ENCODE assay signal across 8 cellular contexts in genomic region chr16:66478733-66479511, GRCh38. TPM values are rescaled to one million over a fixed set of nuclear protein-coding genes. Genes with fewer than 3 reads are reported as not detected.
DNase-seq lines count a peak whose midpoint lies in the region; ATAC-seq and TF ChIP-seq lines count a peak whose summit lies in the region.

No MANE protein-coding gene starts in this region.

- no peaks in the 10 kb centered on the region for H3K9me3 Mint-ChIP-seq in activated T-helper 1 cell treated with anti-CD3 and anti-CD28 coated beads, Interleukin-12 subunit alpha, Interleukin-12 subunit beta, Interleukin-2, Interleukin-4 antibody, amounts not matched to agents 30 ng/mL and 10 ng/mL and 1 ng/mL, durations not matched to agents 14 hours and 24 hours and 36 hours
- H3K9me3 Mint-ChIP-seq in osteocyte (ENCODE audit: unreplicated experiment) (no peaks in the 10 kb centered on the region), type B pancreatic cell (no peaks in the 10 kb centered on the region)

- TF ChIP-seq CTCF in A673 (conservative IDR thresholded peaks at IDR 0.05; ENCODE audit: low read depth, low read length), result peak; percentile 69
- TF ChIP-seq CTCF in foreskin keratinocyte (conservative IDR thresholded peaks at IDR 0.05), result peak; percentile 77
- peak; percentile 67 for TF ChIP-seq CTCF in osteocyte (IDR thresholded peaks at IDR 0.05)
- peak; percentile 73 for TF ChIP-seq CTCF in type B pancreatic cell (conservative IDR thresholded peaks at IDR 0.05)

- H3K27me3 ChIP-seq in A673 (replicated peaks; ENCODE audit: insufficient read depth, low read depth, low read length, poor library complexity) (no peaks in the 10 kb centered on the region), foreskin keratinocyte (peaks cover 7% of the 10 kb centered on the region)

- no peak overlapping the region for H3K4me3 ChIP-seq in A673 (ENCODE audit: low read depth, low read length, poor library complexity, severe bottlenecking)

- peak; percentile 71 for DNase-seq in A673 (ENCODE audit: low spot score)
- DNase-seq in RKO (ENCODE audit: low spot score), result peak; percentile 42
- DNase-seq in activated T-helper 1 cell treated with anti-CD3 and anti-CD28 coated beads, Interleukin-12 subunit alpha, Interleukin-12 subunit beta, Interleukin-2, Interleukin-4 antibody, amounts not matched to agents 30 ng/mL and 10 ng/mL and 1 ng/mL, durations not matched to agents 14 hours and 24 hours and 36 hours (ENCODE audit: low spot score), result peak; percentile 73
- DNase-seq in foreskin keratinocyte, result peak; percentile 49 to 70
- DNase-seq in osteocyte (ENCODE audit: extremely low spot score, unreplicated experiment), result peak; percentile 84
- peak; percentile 62 for DNase-seq in type B pancreatic cell (ENCODE audit: extremely low spot score, unreplicated experiment)

- no peaks in the 10 kb centered on the region for H3K36me3 Mint-ChIP-seq in activated T-helper 1 cell treated with anti-CD3 and anti-CD28 coated beads, Interleukin-12 subunit alpha, Interleukin-12 subunit beta, Interleukin-2, Interleukin-4 antibody, amounts not matched to agents 30 ng/mL and 10 ng/mL and 1 ng/mL, durations not matched to agents 14 hours and 24 hours and 36 hours (ENCODE audit: low read depth)
- H3K36me3 Mint-ChIP-seq in osteocyte (ENCODE audit: unreplicated experiment), result no peaks in the 10 kb centered on the region
- H3K36me3 Mint-ChIP-seq in type B pancreatic cell, result no peaks in the 10 kb centered on the region

- intact Hi-C loops in A673 (cut with micrococcal nuclease; ENCODE audit: unreplicated experiment), result no loop called here
- intact Hi-C loops in activated T-helper 1 cell treated with anti-CD3 and anti-CD28 coated beads, Interleukin-12 subunit alpha, Interleukin-12 subunit beta, Interleukin-2, Interleukin-4 antibody, amounts not matched to agents 30 ng/mL and 10 ng/mL and 1 ng/mL, durations not matched to agents 14 hours and 24 hours and 36 hours (cut with micrococcal nuclease), result loop anchor here (1.0 kb wide), 5 partner anchors 37 to 126 kb away; partner anchors contain the start of gene CKLF

- BruUV-seq in A673 (replicated peaks; lab: Mats Ljungman, UMichigan), result no TSS peak

- H3K27ac ChIP-seq in A673 (ENCODE audit: low read depth, low read length, poor library complexity, severe bottlenecking), result no peak overlapping the region
- H3K27ac ChIP-seq in foreskin keratinocyte, result peak overlapping the region; percentile 33

- no peaks in the 10 kb centered on the region for H3K27me3 Mint-ChIP-seq in activated T-helper 1 cell treated with anti-CD3 and anti-CD28 coated beads, Interleukin-12 subunit alpha, Interleukin-12 subunit beta, Interleukin-2, Interleukin-4 antibody, amounts not matched to agents 30 ng/mL and 10 ng/mL and 1 ng/mL, durations not matched to agents 14 hours and 24 hours and 36 hours (ENCODE audit: insufficient read depth)
- H3K27me3 Mint-ChIP-seq in osteocyte (ENCODE audit: unreplicated experiment) (peaks cover 18% of the 10 kb centered on the region), type B pancreatic cell (peaks cover 9% of the 10 kb centered on the region)

- no peaks in the 10 kb centered on the region for H3K36me3 ChIP-seq in A673 (ENCODE audit: insufficient read depth, low read length, poor library complexity, severe bottlenecking)

- ATAC-seq in GM18499 (IDR thresholded peaks at IDR 0.05; ENCODE audit: insufficient read depth, unreplicated experiment), result peak; percentile 53
- ATAC-seq in HG03159 (IDR thresholded peaks at IDR 0.05; ENCODE audit: unreplicated experiment), result peak; percentile 62
- peak; percentile 87 for ATAC-seq in foreskin keratinocyte

- H3K4me1 Mint-ChIP-seq in activated T-helper 1 cell treated with anti-CD3 and anti-CD28 coated beads, Interleukin-12 subunit alpha, Interleukin-12 subunit beta, Interleukin-2, Interleukin-4 antibody, amounts not matched to agents 30 ng/mL and 10 ng/mL and 1 ng/mL, durations not matched to agents 14 hours and 24 hours and 36 hours (ENCODE audit: low read depth), result peaks cover 57% of the 10 kb centered on the region
- H3K4me1 Mint-ChIP-seq in osteocyte (ENCODE audit: unreplicated experiment), result peaks cover 5% of the 10 kb centered on the region
- peaks cover 26% of the 10 kb centered on the region for H3K4me1 Mint-ChIP-seq in type B pancreatic cell (ENCODE audit: unreplicated experiment)

- CTCF ChIA-PET in A673 (lab: Charles Lee), result interaction anchor here (1.1 kb wide), 1 partner anchor 72 kb away, joined by 3 read pairs; no protein-coding TSS in a partner anchor

- H3K9me3 ChIP-seq in A673 (ENCODE audit: low read depth, low read length, poor library complexity, severe bottlenecking), result no peaks in the 10 kb centered on the region

- H3K4me1 ChIP-seq in A673 (ENCODE audit: insufficient read depth, low read length, poor library complexity, severe bottlenecking) (no peaks in the 10 kb centered on the region), foreskin keratinocyte (peaks cover 11% of the 10 kb centered on the region)

- peak overlapping the region; percentile 21 for H3K27ac Mint-ChIP-seq in activated T-helper 1 cell treated with anti-CD3 and anti-CD28 coated beads, Interleukin-12 subunit alpha, Interleukin-12 subunit beta, Interleukin-2, Interleukin-4 antibody, amounts not matched to agents 30 ng/mL and 10 ng/mL and 1 ng/mL, durations not matched to agents 14 hours and 24 hours and 36 hours
- H3K27ac Mint-ChIP-seq in osteocyte (ENCODE audit: unreplicated experiment) (no peak overlapping the region), type B pancreatic cell (no peak overlapping the region)

- H3K4me3 Mint-ChIP-seq in activated T-helper 1 cell treated with anti-CD3 and anti-CD28 coated beads, Interleukin-12 subunit alpha, Interleukin-12 subunit beta, Interleukin-2, Interleukin-4 antibody, amounts not matched to agents 30 ng/mL and 10 ng/mL and 1 ng/mL, durations not matched to agents 14 hours and 24 hours and 36 hours, result no peak overlapping the region
- H3K4me3 Mint-ChIP-seq in osteocyte (ENCODE audit: unreplicated experiment), result no peak overlapping the region
- H3K4me3 Mint-ChIP-seq in type B pancreatic cell, result no peak overlapping the region

- POLR2A ChIA-PET in A673 (lab: Charles Lee; ENCODE audit: low non-redundant PET), result no interaction called here

RNA-seq across cellular contexts. Expression of gene BEAN1, which starts 51.8 kb away (rescaled TPM):
- total RNA-seq in A673 (2021) (not detected in 2 replicates), foreskin keratinocyte (0.10 and 0.14 TPM in 2 replicates), osteocyte (0.39 and 0.97 TPM in 2 replicates), type B pancreatic cell (ENCODE audit: low replicate concordance) (1.1 and 3.2 TPM in 2 replicates)
- total RNA-seq in activated T-helper 1 cell treated with anti-CD3 and anti-CD28 coated beads, Interleukin-12 subunit alpha, Interleukin-12 subunit beta, Interleukin-2, Interleukin-4 antibody, amounts not matched to agents 30 ng/mL and 10 ng/mL and 1 ng/mL, durations not matched to agents 14 hours and 24 hours and 36 hours, result not detected in 2 replicates
- 0.04 and 0.37 TPM in 2 replicates for polyA plus RNA-seq in foreskin keratinocyte
